1 cellular context compared by ENCODE assay signal in the genomic region with DNA sequence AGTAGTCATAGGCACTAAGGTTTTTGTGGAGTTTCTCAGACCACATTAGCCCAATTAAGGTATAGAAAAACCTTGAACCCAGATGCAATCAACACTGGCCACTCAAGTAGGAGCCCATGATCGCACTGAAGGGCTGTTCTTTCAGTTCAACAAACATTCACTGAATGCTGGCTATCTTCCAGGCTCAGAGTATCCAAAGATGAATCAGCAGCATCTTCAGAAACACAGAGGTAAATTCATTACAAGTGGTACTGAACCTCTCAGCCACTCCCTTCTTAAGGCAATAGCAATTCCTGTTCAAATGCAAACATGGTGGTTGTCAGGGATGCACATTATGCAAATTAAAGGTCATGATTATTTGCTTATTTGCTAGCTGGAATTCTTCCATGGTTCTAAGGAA.
TF ChIP-seq lines count a peak whose summit lies in the region.

No MANE protein-coding gene starts in this region.

TF ChIP-seq in IMR-90, 13 proteins besides CTCF, POLR2A, EP300 and RAD21:
- TF ChIP-seq NFE2L2 (IDR thresholded peaks at IDR 0.05; ENCODE audit: low read depth, low read length), result no peak
- TF ChIP-seq CHD1 (IDR thresholded peaks at IDR 0.05; ENCODE audit: low read depth, low read length), result no peak
- TF ChIP-seq, protein P1, sequence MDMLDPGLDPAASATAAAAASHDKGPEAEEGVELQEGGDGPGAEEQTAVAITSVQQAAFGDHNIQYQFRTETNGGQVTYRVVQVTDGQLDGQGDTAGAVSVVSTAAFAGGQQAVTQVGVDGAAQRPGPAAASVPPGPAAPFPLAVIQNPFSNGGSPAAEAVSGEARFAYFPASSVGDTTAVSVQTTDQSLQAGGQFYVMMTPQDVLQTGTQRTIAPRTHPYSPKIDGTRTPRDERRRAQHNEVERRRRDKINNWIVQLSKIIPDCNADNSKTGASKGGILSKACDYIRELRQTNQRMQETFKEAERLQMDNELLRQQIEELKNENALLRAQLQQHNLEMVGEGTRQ (IDR thresholded peaks at IDR 0.05; ENCODE audit: low read depth, low read length), result no peak
- no peak for TF ChIP-seq MAFK (IDR thresholded peaks at IDR 0.05; ENCODE audit: low read depth, low read length)
- TF ChIP-seq SMC3 (IDR thresholded peaks at IDR 0.05; ENCODE audit: low read depth, low read length), result no peak
- no peak for TF ChIP-seq BHLHE40 (IDR thresholded peaks at IDR 0.05; ENCODE audit: low read depth, low read length)
- no peak for TF ChIP-seq FOS (IDR thresholded peaks at IDR 0.05; ENCODE audit: low read depth, low read length)
- TF ChIP-seq, protein P2, sequence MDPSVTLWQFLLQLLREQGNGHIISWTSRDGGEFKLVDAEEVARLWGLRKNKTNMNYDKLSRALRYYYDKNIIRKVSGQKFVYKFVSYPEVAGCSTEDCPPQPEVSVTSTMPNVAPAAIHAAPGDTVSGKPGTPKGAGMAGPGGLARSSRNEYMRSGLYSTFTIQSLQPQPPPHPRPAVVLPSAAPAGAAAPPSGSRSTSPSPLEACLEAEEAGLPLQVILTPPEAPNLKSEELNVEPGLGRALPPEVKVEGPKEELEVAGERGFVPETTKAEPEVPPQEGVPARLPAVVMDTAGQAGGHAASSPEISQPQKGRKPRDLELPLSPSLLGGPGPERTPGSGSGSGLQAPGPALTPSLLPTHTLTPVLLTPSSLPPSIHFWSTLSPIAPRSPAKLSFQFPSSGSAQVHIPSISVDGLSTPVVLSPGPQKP (IDR thresholded peaks at IDR 0.05; ENCODE audit: borderline replicate concordance, low read depth, low read length), result no peak
- TF ChIP-seq CEBPB (IDR thresholded peaks at IDR 0.05; ENCODE audit: low read depth, low read length), result no peak
- TF ChIP-seq RFX5 (IDR thresholded peaks at IDR 0.05; ENCODE audit: low read depth, low read length), result no peak
- TF ChIP-seq RCOR1 (IDR thresholded peaks at IDR 0.05; ENCODE audit: insufficient replicate concordance, low read length), result no peak
- TF ChIP-seq MAZ (IDR thresholded peaks at IDR 0.05; ENCODE audit: borderline replicate concordance, low read depth, low read length), result no peak
- TF ChIP-seq MXI1 (IDR thresholded peaks at IDR 0.05; ENCODE audit: borderline replicate concordance, low read depth, low read length), result no peak
TF ChIP-seq in IMR-90: peak in this region for 0.
